Comparison of ENCODE assay signal across 9 cellular contexts in genomic region chr2:189662674-189663226, GRCh38. TPM values are rescaled to one million over a fixed set of nuclear protein-coding genes. Genes with fewer than 3 reads are reported as not detected.
DNase-seq lines count a peak whose midpoint lies in the region; ATAC-seq and TF ChIP-seq lines count a peak whose summit lies in the region.
"Had no signal": no experiment of that assay in that cellular context is flagged by ENCODE, and none has a peak within 500 bp of the region (broad histone marks: within the 10 kb centered on the region; RNA-seq: fewer than 3 reads in every experiment).

No MANE protein-coding gene starts in this region.

- WGBS in right cardiac atrium: 77% methylated on average over 5 of the region's 5 CpGs

- H3K9me3 ChIP-seq in right cardiac atrium (ENCODE audit: control insufficient read depth, low read length): no peaks in the 10 kb centered on the region
- H3K9me3 ChIP-seq in ascending aorta: no peaks in the 10 kb centered on the region
- no peaks in the 10 kb centered on the region for H3K9me3 ChIP-seq in lower lobe of right lung
- no peaks in the 10 kb centered on the region for H3K9me3 ChIP-seq in vagina

- H3K4me3 ChIP-seq in right cardiac atrium (ENCODE audit: low read length): peak overlapping the region; percentile 82
- peak overlapping the region; percentile 75 to 96 for H3K4me3 ChIP-seq in ascending aorta
- peak overlapping the region; percentile 87 for H3K4me3 ChIP-seq in lower lobe of right lung
- peak overlapping the region; percentile 70 to 91 for H3K4me3 ChIP-seq in vagina

- TF ChIP-seq CTCF in ascending aorta (IDR thresholded peaks at IDR 0.05) (no peak), lower lobe of right lung (IDR thresholded peaks at IDR 0.05) (no peak), vagina (IDR thresholded peaks at IDR 0.05) (no peak)

- TF ChIP-seq POLR2A in vagina (IDR thresholded peaks at IDR 0.05): no peak

- intact Hi-C loops in right cardiac atrium (cut with DNase I) (loop anchor here in 3 of 4 donors (5.0 kb wide), 1 partner anchor 35 kb away; no protein-coding TSS in a partner anchor), left cardiac atrium (cut with DNase I) (loop anchor here in 1 of 2 donors (5.0 kb wide), 1 partner anchor 35 kb away; no protein-coding TSS in a partner anchor), ascending aorta (cut with DNase I) (no loop called here), lower lobe of right lung (cut with DNase I) (no loop called here), vagina (cut with DNase I) (loop anchor here (5.0 kb wide), 1 partner anchor 35 kb away; no protein-coding TSS in a partner anchor)

- H3K27ac ChIP-seq in right cardiac atrium (ENCODE audit: low read length) (no peak overlapping the region), ascending aorta (no peak overlapping the region), lower lobe of right lung (no peak overlapping the region), vagina (peak overlapping the region; percentile 28)

- H3K4me1 ChIP-seq in right cardiac atrium (ENCODE audit: control insufficient read depth, insufficient read depth, low read length): peaks cover 2% of the 10 kb centered on the region
- peaks cover 4 to 28% of the 10 kb centered on the region in 2 donors for H3K4me1 ChIP-seq in ascending aorta
- peaks cover 47% of the 10 kb centered on the region for H3K4me1 ChIP-seq in lower lobe of right lung
- peaks cover 25% of the 10 kb centered on the region for H3K4me1 ChIP-seq in vagina

- H3K36me3 ChIP-seq in ascending aorta: peaks cover 7 to 17% of the 10 kb centered on the region in 2 donors
- peaks cover 27% of the 10 kb centered on the region for H3K36me3 ChIP-seq in lower lobe of right lung
- H3K36me3 ChIP-seq in vagina: peaks cover 0 to 11% of the 10 kb centered on the region in 2 donors

- ATAC-seq in right cardiac atrium (no peak), left cardiac atrium (no peak), lower lobe of right lung (no peak)

- DNase-seq in right cardiac atrium (no peak), left cardiac atrium (no peak), ascending aorta (ENCODE audit: low spot score in 2 of 2) (no peak), lower lobe of right lung (no peak), vagina (ENCODE audit: extremely low spot score in 2 of 2) (no peak), NCI-H2081 (lab: John Stamatoyannopoulos, UW) (no peak), NCI-H1436 (lab: John Stamatoyannopoulos, UW) (no peak), D341Med (ENCODE audit: low spot score) (no peak)
- DNase-seq: activated CD4-positive, alpha-beta T cell treated with anti-CD3 and anti-CD28 coated beads for 48 hours had no signal

- H3K27me3 ChIP-seq in right cardiac atrium (ENCODE audit: control insufficient read depth, insufficient read depth) (no peaks in the 10 kb centered on the region), ascending aorta (no peaks in the 10 kb centered on the region), lower lobe of right lung (ENCODE audit: low read depth) (no peaks in the 10 kb centered on the region), vagina (no peaks in the 10 kb centered on the region)

RNA-seq across cellular contexts. Expression of gene ASNSD1, which starts 1.5 kb away (rescaled TPM):
- 10 to 100 TPM; 29.9 to 38.7 (median 31.7) TPM for total RNA-seq in right cardiac atrium
- polyA plus RNA-seq in right cardiac atrium: 36.1 TPM
- 10 to 100 TPM; 28.1 to 29.9 TPM for total RNA-seq in left cardiac atrium
- total RNA-seq in ascending aorta: 18.1 TPM
- total RNA-seq in lower lobe of right lung: 29.1 TPM
- 44.7 TPM for total RNA-seq in vagina

RNA-seq across cellular contexts. Expression of gene ANKAR, which starts 11.7 kb away (rescaled TPM):
- 10 to 100 TPM in 3 of 4 donors, 1 to 10 TPM in 1; 9.2 to 12.0 (median 11.0) TPM for total RNA-seq in right cardiac atrium
- 2.5 TPM for polyA plus RNA-seq in right cardiac atrium
- total RNA-seq in left cardiac atrium: 1 to 10 TPM; 7.7 to 9.2 TPM
- total RNA-seq in ascending aorta: 0.75 TPM
- total RNA-seq in lower lobe of right lung: 10.3 TPM
- 17.4 TPM for total RNA-seq in vagina

Comparison
In these comparisons a context has a peak if more than half of its experiments do, and no peak if none do; other contexts are left out.
1. intact Hi-C loops: an anchor here in right cardiac atrium (5.0 kb wide) and vagina (5.0 kb wide); none called in ascending aorta and lower lobe of right lung.